1 cellular context compared by ENCODE assay signal in the genomic region with DNA sequence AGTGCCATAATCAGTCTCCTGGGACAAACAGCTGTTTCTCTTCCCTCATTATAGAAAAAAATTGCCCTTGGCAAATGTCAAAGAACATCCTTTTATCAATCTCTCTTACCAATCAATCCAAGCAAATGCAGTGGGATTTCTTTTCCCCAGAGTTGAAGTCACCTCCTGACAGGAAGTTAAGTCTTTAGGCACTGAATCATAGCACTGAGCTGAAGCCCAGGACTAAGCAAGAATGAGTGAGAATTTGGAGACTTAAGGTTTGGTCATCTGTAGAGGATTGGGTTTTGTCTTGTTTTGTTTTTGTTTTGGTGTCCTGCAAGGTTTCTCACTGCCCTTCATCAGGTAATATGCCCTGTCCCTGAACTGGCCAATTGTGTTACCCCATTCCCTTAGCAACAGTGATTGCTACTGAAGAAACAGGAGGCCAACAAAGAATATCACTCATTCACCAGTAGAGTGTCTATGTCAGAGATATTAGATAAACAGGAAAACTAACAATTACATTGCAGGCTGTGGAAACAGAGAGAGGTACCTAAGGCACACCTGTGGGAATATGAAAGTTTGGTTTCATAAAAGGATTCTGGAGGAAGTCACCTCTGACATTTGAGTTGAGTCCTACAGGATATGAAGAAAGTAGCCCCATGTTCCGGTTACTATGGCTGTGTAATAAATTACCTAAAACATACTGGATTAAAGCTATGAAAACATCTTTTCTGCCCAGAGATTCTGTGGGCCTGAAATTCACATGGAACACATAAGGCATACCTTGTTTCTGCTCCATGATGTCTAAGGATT.
A peak's percentile ranks its signal among the peaks of the same experiment; 100 is the strongest.
TF ChIP-seq lines count a peak whose summit lies in the region.

No MANE protein-coding gene starts in this region.

TF ChIP-seq in endothelial cell of umbilical vein, 7 proteins besides CTCF, POLR2A, EP300 and RAD21:
- peak; percentile 56 for TF ChIP-seq FOS (IDR thresholded peaks at IDR 0.05; ENCODE audit: borderline replicate concordance, insufficient read depth, low read length)
- TF ChIP-seq JUN (IDR thresholded peaks at IDR 0.05; ENCODE audit: borderline replicate concordance, insufficient read depth, insufficient read length, low read depth) = peak; percentile 3
- TF ChIP-seq, protein P1, sequence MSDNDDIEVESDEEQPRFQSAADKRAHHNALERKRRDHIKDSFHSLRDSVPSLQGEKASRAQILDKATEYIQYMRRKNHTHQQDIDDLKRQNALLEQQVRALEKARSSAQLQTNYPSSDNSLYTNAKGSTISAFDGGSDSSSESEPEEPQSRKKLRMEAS (IDR thresholded peaks at IDR 0.05; ENCODE audit: insufficient read depth, insufficient read length) = no peak
- TF ChIP-seq EZH2 (IDR thresholded peaks at IDR 0.05; ENCODE audit: borderline replicate concordance, low read depth, low read length, severe bottlenecking) = no peak
- TF ChIP-seq GATA2 (IDR thresholded peaks at IDR 0.05; ENCODE audit: insufficient read depth, insufficient read length, low read depth, low read length) = peak; percentile 9
